In genomic region chr5:60801406-60802090, GRCh38 we compare ENCODE assay signal across 25 cellular contexts. TPM values are rescaled to one million over a fixed set of nuclear protein-coding genes. Genes with fewer than 3 reads are reported as not detected.
DNase-seq lines count a peak whose midpoint lies in the region; ATAC-seq, FAIRE-seq and TF ChIP-seq lines count a peak whose summit lies in the region.
"Had no signal": no experiment of that assay in that cellular context is flagged by ENCODE, and none has a peak within 500 bp of the region (broad histone marks: within the 10 kb centered on the region; RNA-seq: fewer than 3 reads in every experiment).

No MANE protein-coding gene starts in this region.

- no peak overlapping the region for H2AFZ ChIP-seq in hepatocyte
- H2AFZ ChIP-seq: GM23248 had no signal

- no peak for TF ChIP-seq CTCF in hepatocyte (IDR thresholded peaks at IDR 0.05; ENCODE audit: poor library complexity)

- peak overlapping the region; percentile 17 for H3K27ac ChIP-seq in hepatocyte
- no peak overlapping the region for H3K27ac ChIP-seq in small intestine (ENCODE audit: low read depth in 1 of 2, low read length in 1 of 2)
- H3K27ac ChIP-seq: 22Rv1, BLaER1, C4-2B, GM23248 had no signal

- no peak overlapping the region for H3K4me2 ChIP-seq in hepatocyte
- H3K4me2 ChIP-seq: BLaER1 had no signal

- H3K4me1 ChIP-seq in hepatocyte (ENCODE audit: insufficient read depth) = no peaks in the 10 kb centered on the region
- no peaks in the 10 kb centered on the region for H3K4me1 ChIP-seq in small intestine (ENCODE audit: control insufficient read depth in 2 of 2, insufficient read depth in 1 of 2, low read depth in 1 of 2, low read length in 1 of 2)
- H3K4me1 ChIP-seq: BLaER1, Caco-2 had no signal

- H3K4me3 ChIP-seq in hepatocyte (no peak overlapping the region), small intestine (ENCODE audit: low read depth in 1 of 2, low read length in 2 of 2) (no peak overlapping the region)
- H3K4me3 ChIP-seq: BLaER1, GM23248 had no signal

- 90% methylated on average over 7 of the region's 7 CpGs for WGBS in hepatocyte (ENCODE audit: low lambda C conversion rate, missing lambda C conversion rate)
- WGBS in small intestine, 3 donors = 83 to 87% (median 84%) methylated on average over 7 of the region's 7 CpGs

- no peak for ATAC-seq in Right ventricle myocardium inferior
- no peak for ATAC-seq in left ventricle myocardium superior
- no peak for ATAC-seq in GM19035 (IDR thresholded peaks at IDR 0.05; ENCODE audit: unreplicated experiment)
- ATAC-seq: CD8-positive, alpha-beta T cell had no signal

- H4K20me1 ChIP-seq in hepatocyte (ENCODE audit: insufficient read depth, poor library complexity, severe bottlenecking) = no peaks in the 10 kb centered on the region
- H4K20me1 ChIP-seq: BLaER1 had no signal

- no peaks in the 10 kb centered on the region for H3K9me3 ChIP-seq in hepatocyte (ENCODE audit: low read depth)
- no peaks in the 10 kb centered on the region for H3K9me3 ChIP-seq in small intestine (ENCODE audit: control insufficient read depth, low read depth)
- H3K9me3 ChIP-seq: BLaER1, Caco-2 had no signal

- H3K9me2 ChIP-seq in hepatocyte (replicated peaks; ENCODE audit: insufficient read depth) = no peaks in the 10 kb centered on the region

- peak; percentile 27 for DNase-seq in Right ventricle myocardium inferior (ENCODE audit: missing footprints)
- DNase-seq in left ventricle myocardium superior = no peak
- DNase-seq in HT1080 (ENCODE audit: low read depth) = peak; percentile 22
- peak; percentile 44 for DNase-seq in hepatocyte (ENCODE audit: low spot score)
- peak; percentile 65 for DNase-seq in small intestine
- DNase-seq in amniotic stem cell (lab: John Stamatoyannopoulos, UW) = no peak
- DNase-seq in ecto neural progenitor cell (ENCODE audit: low spot score) = no peak
- DNase-seq: CD4-positive, CD25-positive, alpha-beta regulatory T cell; CD8-positive, alpha-beta T cell; DMS153; DND-41; GM23248; H7; HCEC 1CT; HFFc6 had no signal

- intact Hi-C loops in Right ventricle myocardium inferior (cut with DNase I) (no loop called here), left ventricle myocardium superior (cut with micrococcal nuclease) (no loop called here)

- no peak for FAIRE-seq in small intestine (lab: Jason Lieb, UNC)
- FAIRE-seq: A204.1, G401.6, GM12892, GM19239, H1 had no signal

- no peaks in the 10 kb centered on the region for H3K27me3 ChIP-seq in hepatocyte
- H3K27me3 ChIP-seq in small intestine (ENCODE audit: control insufficient read depth in 2 of 2, insufficient read depth in 2 of 2, low read length in 2 of 2) = no peaks in the 10 kb centered on the region
- H3K27me3 ChIP-seq: BLaER1 had no signal

- H3K36me3 ChIP-seq in hepatocyte (replicated peaks; ENCODE audit: insufficient read depth, low read depth) = no peaks in the 10 kb centered on the region
- H3K36me3 ChIP-seq in small intestine (ENCODE audit: control insufficient read depth in 2 of 2, insufficient read depth in 2 of 2, low read length in 2 of 2) = peaks cover 0 to 1% of the 10 kb centered on the region in 2 donors
- H3K36me3 ChIP-seq: BLaER1 had no signal

- H3K79me2 ChIP-seq in hepatocyte = peaks cover 13% of the 10 kb centered on the region

RNA-seq across cellular contexts. Expression of gene ELOVL7, which starts 42.5 kb away (rescaled TPM):
- 0.46 TPM for total RNA-seq in Right ventricle myocardium inferior
- total RNA-seq in left ventricle myocardium superior = 0.40 TPM
- 2.6 and 4.4 TPM in 2 replicates for total RNA-seq in HT1080 (2014; rRNA removed; shearing (Covaris generic))
- 5.6 and 6.5 TPM in 2 replicates for polyA plus RNA-seq in HT1080 (2015; cell fraction: cytosol; rRNA removed)
- polyA plus RNA-seq in HT1080 (2015; cell fraction: nucleus; rRNA removed) = 5.6 and 6.4 TPM in 2 replicates
- 33.0 and 41.8 TPM in 2 replicates for total RNA-seq in hepatocyte
- 9.9 and 15.2 TPM in 2 replicates for polyA plus RNA-seq in hepatocyte
- 10 to 100 TPM in 2 of 3 donors, 1 to 10 TPM in 1; 9.2 to 21.8 (median 18.6) TPM for polyA plus RNA-seq in small intestine
- total RNA-seq: CD8-positive, alpha-beta T cell; GM23248 had no signal
- polyA plus RNA-seq: CD4-positive, CD25-positive, alpha-beta regulatory T cell; GM23248 had no signal

Comparison
In these comparisons a context has a peak if more than half of its experiments do, and no peak if none do; other contexts are left out.
1. DNase-seq: peak in Right ventricle myocardium inferior (single experiment), HT1080 (single experiment), hepatocyte (single experiment) and small intestine (single experiment); none in left ventricle myocardium superior (single experiment), amniotic stem cell (single experiment) and ecto neural progenitor cell (single experiment).